ENCODE assay signal across 8 cellular contexts in genomic region chr3:22942988-22943387, GRCh38.
"Had no signal": no experiment of that assay in that cellular context is flagged by ENCODE, and none has a peak within 500 bp of the region (broad histone marks: within the 10 kb centered on the region; RNA-seq: fewer than 3 reads in every experiment).

No MANE protein-coding gene starts in this region.

- H3K4me2 ChIP-seq: GM23338 had no signal

- H3K4me1 ChIP-seq: HAP-1 had no signal

- H3K9ac ChIP-seq: GM23248 had no signal

- DNase-seq: GM23248, GOT3, H7, H9, HCEC 1CT, HFFc6 had no signal

- H3K4me3 ChIP-seq: GM23248, GM23338, HAP-1 had no signal

- H3K36me3 ChIP-seq: HAP-1 had no signal

- H3K27ac ChIP-seq: GM23248 had no signal

- H3K9me3 ChIP-seq: HAP-1 had no signal

- H2AFZ ChIP-seq: GM23248, GM23338 had no signal
